24 cellular contexts compared by ENCODE assay signal in the genomic region with DNA sequence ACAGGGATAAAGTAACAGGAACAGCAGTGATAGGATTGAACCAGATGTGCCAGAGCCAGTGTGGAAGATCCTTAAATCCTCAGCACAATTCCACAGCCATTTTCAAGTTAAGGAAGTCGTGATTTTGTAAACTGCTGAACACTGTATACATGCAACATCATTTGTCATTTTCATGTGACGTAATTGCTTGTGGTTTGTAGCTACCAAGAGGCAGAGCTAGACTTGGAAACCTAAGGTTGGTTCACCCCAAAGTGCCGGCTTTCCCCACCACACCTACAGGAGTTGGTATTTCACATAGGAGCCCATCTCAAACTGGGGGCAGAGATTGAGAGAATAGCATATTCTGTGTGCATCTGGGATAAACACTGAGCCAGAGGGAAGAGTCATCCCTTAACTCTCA.
"Had no signal": no experiment of that assay in that cellular context is flagged by ENCODE, and none has a peak within 500 bp of the region (broad histone marks: within the 10 kb centered on the region; RNA-seq: fewer than 3 reads in every experiment).

No MANE protein-coding gene starts in this region.

- H3K4me1 ChIP-seq: gastroesophageal sphincter, heart left ventricle, pancreas, psoas muscle, right atrium auricular region, tibial artery had no signal

- H3K4me3 ChIP-seq: gastroesophageal sphincter, heart left ventricle, pancreas, psoas muscle, right atrium auricular region, tibial artery had no signal

- H3K9me3 ChIP-seq: pancreas, psoas muscle, right atrium auricular region, tibial artery had no signal

- H3K36me3 Mint-ChIP-seq: natural killer cell treated with Interleukin-12 subunit alpha and Interleukin-12 subunit beta and Interleukin-15 and Interleukin-18, amount 100 ng/mL, for 72 hours had no signal

- H3K27me3 Mint-ChIP-seq: stimulated activated naive CD8-positive, alpha-beta T cell treated with anti-CD3 and anti-CD28 coated beads, Interleukin-15, amount 100 ng/mL, for 72 hours had no signal

- ATAC-seq: activated CD4-positive, CD25-positive, alpha-beta regulatory T cell treated with anti-CD3 and anti-CD28 coated beads, Interleukin-2, amount 50 U/mL, for 24 hours; activated naive CD8-positive, alpha-beta T cell treated with anti-CD3 and anti-CD28 coated beads, Interleukin-2, amount 50 U/mL, for 24 hours; gastroesophageal sphincter; heart left ventricle; natural killer cell treated with Interleukin-12 subunit alpha and Interleukin-12 subunit beta and Interleukin-15 and Interleukin-18, amount 100 ng/mL, for 72 hours; pancreas; psoas muscle; stimulated activated naive CD8-positive, alpha-beta T cell treated with anti-CD3 and anti-CD28 coated beads, Interleukin-15, amount 100 ng/mL, for 72 hours had no signal

- H3K4me1 Mint-ChIP-seq: activated CD4-positive, alpha-beta T cell treated with anti-CD3 and anti-CD28 coated beads, Interleukin-2, amount 10 ng/mL, durations not matched to agents 24 days and 14 days had no signal

- H3K27ac Mint-ChIP-seq: activated CD4-positive, alpha-beta memory T cell treated with anti-CD3 and anti-CD28 coated beads, Interleukin-2, amount 10 ng/mL, durations not matched to agents 7 days and 5 days; activated CD4-positive, alpha-beta T cell treated with anti-CD3 and anti-CD28 coated beads, Interleukin-2, amount 10 ng/mL, durations not matched to agents 24 days and 14 days; activated naive CD8-positive, alpha-beta T cell treated with anti-CD3 and anti-CD28 coated beads, Interleukin-2, amount 50 U/mL, for 24 hours; memory B cell; natural killer cell treated with Interleukin-12 subunit alpha and Interleukin-12 subunit beta and Interleukin-15 and Interleukin-18, amount 100 ng/mL, for 72 hours; stimulated activated naive CD8-positive, alpha-beta T cell treated with anti-CD3 and anti-CD28 coated beads, Interleukin-15, amount 100 ng/mL, for 72 hours had no signal

- H3K4me3 Mint-ChIP-seq: activated CD4-positive, alpha-beta memory T cell treated with anti-CD3 and anti-CD28 coated beads, Interleukin-2, amount 10 ng/mL, durations not matched to agents 7 days and 5 days; activated CD4-positive, alpha-beta T cell treated with anti-CD3 and anti-CD28 coated beads, Interleukin-2, amount 10 ng/mL, durations not matched to agents 24 days and 14 days; activated naive CD8-positive, alpha-beta T cell treated with anti-CD3 and anti-CD28 coated beads, Interleukin-2, amount 50 U/mL, for 24 hours; memory B cell; natural killer cell treated with Interleukin-12 subunit alpha and Interleukin-12 subunit beta and Interleukin-15 and Interleukin-18, amount 100 ng/mL, for 72 hours; stimulated activated naive CD8-positive, alpha-beta T cell treated with anti-CD3 and anti-CD28 coated beads, Interleukin-15, amount 100 ng/mL, for 72 hours had no signal

- DNase-seq: activated CD4-positive, alpha-beta memory T cell treated with anti-CD3 and anti-CD28 coated beads, Interleukin-2, amount 10 ng/mL, durations not matched to agents 7 days and 5 days; activated CD4-positive, alpha-beta T cell treated with anti-CD3 and anti-CD28 coated beads, Interleukin-2, amount 10 ng/mL, durations not matched to agents 24 days and 14 days; activated effector memory CD4-positive, alpha-beta T cell treated with anti-CD3 and anti-CD28 coated beads, Interleukin-2, amount 50 U/mL, for 16 hours; activated naive CD4-positive, alpha-beta T cell treated with anti-CD3 and anti-CD28 coated beads, Interleukin-2, amount 50 U/mL, for 16 hours; activated naive CD8-positive, alpha-beta T cell treated with anti-CD3 and anti-CD28 coated beads, Interleukin-2, amount 50 U/mL, for 24 hours; anterior cingulate cortex; brain microvascular endothelial cell; caudate nucleus; dermis blood vessel endothelial cell; effector CD8-positive, alpha-beta T cell; heart left ventricle; pancreas; psoas muscle; stimulated activated CD4-positive, alpha-beta T cell treated with anti-CD3 and anti-CD28 coated beads, Interleukin-12 subunit alpha, Interleukin-12 subunit beta, amount 100 ng/mL, for 4 hours; stimulated activated CD4-positive, alpha-beta T cell treated with anti-CD3 and anti-CD28 coated beads, Interleukin-4, amount 100 ng/mL, for 4 hours; stimulated activated naive CD8-positive, alpha-beta T cell treated with anti-CD3 and anti-CD28 coated beads, Interleukin-15, amount 100 ng/mL, for 72 hours; T-helper 2 cell had no signal

- H3K27ac ChIP-seq: brain microvascular endothelial cell, gastroesophageal sphincter, heart left ventricle, pancreas, psoas muscle, right atrium auricular region, tibial artery had no signal

- FAIRE-seq: islet of Langerhans, pancreas had no signal

- H3K27me3 ChIP-seq: brain microvascular endothelial cell, gastroesophageal sphincter, heart left ventricle, pancreas, right atrium auricular region, tibial artery had no signal

- H3K36me3 ChIP-seq: brain microvascular endothelial cell, gastroesophageal sphincter, heart left ventricle, pancreas, right atrium auricular region, tibial artery had no signal
